10 cellular contexts compared by ENCODE assay signal in the genomic region with DNA sequence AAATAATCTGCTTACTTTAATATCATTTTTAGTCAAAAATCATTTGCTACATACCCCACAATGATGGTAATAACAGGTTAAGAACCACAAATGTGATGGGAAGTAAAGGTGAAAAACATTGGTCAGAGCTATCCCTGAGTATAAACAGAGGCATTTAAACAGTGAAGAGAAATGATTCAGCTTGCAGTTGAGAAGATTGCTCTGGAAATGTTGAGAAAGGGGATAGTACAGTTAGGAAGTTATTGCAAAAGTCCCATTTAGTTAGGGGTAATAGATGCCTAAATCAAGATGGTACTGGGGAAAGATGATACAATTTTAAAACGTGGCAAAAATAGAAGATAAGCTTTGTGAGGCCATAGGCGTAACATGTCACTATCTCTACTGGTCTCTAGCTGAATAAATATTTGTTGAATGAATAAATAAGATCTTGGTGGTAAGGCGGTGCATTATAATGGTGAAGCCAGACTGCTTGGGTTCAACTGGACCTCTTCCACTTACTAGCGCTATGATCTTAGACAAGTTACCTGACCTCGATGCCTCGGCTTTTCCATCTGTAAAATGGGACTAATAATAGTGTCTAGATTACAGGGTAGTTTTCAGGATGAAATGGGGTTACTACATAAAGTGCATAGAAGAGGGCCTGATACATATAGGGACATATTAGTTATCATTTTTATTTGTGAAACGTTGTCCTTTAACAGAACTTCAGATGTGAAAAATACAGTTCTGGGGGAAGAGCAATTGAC. TPM values are rescaled to one million over a fixed set of nuclear protein-coding genes. Genes with fewer than 3 reads are reported as not detected.
DNase-seq lines count a peak whose midpoint lies in the region; ATAC-seq, FAIRE-seq and TF ChIP-seq lines count a peak whose summit lies in the region.
"Had no signal": no experiment of that assay in that cellular context is flagged by ENCODE, and none has a peak within 500 bp of the region (broad histone marks: within the 10 kb centered on the region; RNA-seq: fewer than 3 reads in every experiment).

No MANE protein-coding gene starts in this region.

- TF ChIP-seq POLR2A in vagina (IDR thresholded peaks at IDR 0.05), result no peak
- TF ChIP-seq POLR2A in lower leg skin (IDR thresholded peaks at IDR 0.05), result no peak

- H3K4me1 ChIP-seq in left ventricle myocardium inferior (peaks cover 38% of the 10 kb centered on the region), vagina (peaks cover 37% of the 10 kb centered on the region)
- peaks cover 19 to 24% of the 10 kb centered on the region in 2 donors for H3K4me1 ChIP-seq in naive thymus-derived CD4-positive, alpha-beta T cell (ENCODE audit: control insufficient read depth in 2 of 2, insufficient read depth in 2 of 2, low read length in 2 of 2)

- no peak for DNase-seq in left ventricle myocardium inferior
- DNase-seq in Right ventricle myocardium superior, result no peak
- no peak for DNase-seq in central memory CD8-positive, alpha-beta T cell (ENCODE audit: low spot score in 2 of 2)
- no peak for DNase-seq in naive thymus-derived CD4-positive, alpha-beta T cell
- DNase-seq in vagina (ENCODE audit: extremely low spot score in 2 of 2), result no peak
- DNase-seq in urothelium cell line (ENCODE audit: low spot score), result no peak
- DNase-seq in lower leg skin (ENCODE audit: low spot score in 2 of 2), result no peak
- no peak for DNase-seq in CD1c-positive myeloid dendritic cell (ENCODE audit: extremely low spot score)
- DNase-seq: NCI-H2081; stimulated activated CD4-positive, alpha-beta T cell treated with anti-CD3 and anti-CD28 coated beads, Interleukin-4, amount 100 ng/mL, for 4 hours had no signal

- peaks cover 37% of the 10 kb centered on the region for H3K36me3 Mint-ChIP-seq in central memory CD8-positive, alpha-beta T cell (ENCODE audit: insufficient read depth)
- H3K36me3 Mint-ChIP-seq in naive thymus-derived CD4-positive, alpha-beta T cell, result peaks cover under 1 to 18% (median 9%) of the 10 kb centered on the region in 5 donors

- H3K4me3 Mint-ChIP-seq in central memory CD8-positive, alpha-beta T cell, result peak overlapping the region; percentile 100
- peak overlapping the region in 9 of 10 donors; percentile 8 to 98 (median 89) for H3K4me3 Mint-ChIP-seq in naive thymus-derived CD4-positive, alpha-beta T cell

- no peaks in the 10 kb centered on the region for H3K9me3 Mint-ChIP-seq in central memory CD8-positive, alpha-beta T cell
- H3K9me3 Mint-ChIP-seq in naive thymus-derived CD4-positive, alpha-beta T cell, result peaks cover 0 to 3% (median 0%) of the 10 kb centered on the region in 11 donors

- no peaks in the 10 kb centered on the region for H3K27me3 Mint-ChIP-seq in central memory CD8-positive, alpha-beta T cell
- H3K27me3 Mint-ChIP-seq in naive thymus-derived CD4-positive, alpha-beta T cell, result peaks cover 0 to 2% (median 0%) of the 10 kb centered on the region in 5 donors

- no peak for ATAC-seq in Right ventricle myocardium superior (ENCODE audit: poor library complexity)
- ATAC-seq in central memory CD8-positive, alpha-beta T cell (replicated peaks; ENCODE audit: extremely low read depth, poor library complexity, severe bottlenecking), result no peak
- no peak for ATAC-seq in naive thymus-derived CD4-positive, alpha-beta T cell

- no peak for FAIRE-seq in urothelium cell line (lab: Jason Lieb, UNC)

- CTCF ChIA-PET in naive thymus-derived CD4-positive, alpha-beta T cell (lab: Charles Lee), result interaction anchor here (1.2 kb wide), 1 partner anchor 96 kb away, joined by 3 read pairs; no protein-coding TSS in a partner anchor

- H3K27ac ChIP-seq in left ventricle myocardium inferior (replicated peaks) (peak overlapping the region; percentile 98), vagina (peak overlapping the region; percentile 96)
- H3K27ac ChIP-seq in naive thymus-derived CD4-positive, alpha-beta T cell (ENCODE audit: low read depth, low read length), result no peak overlapping the region

- TF ChIP-seq CTCF in left ventricle myocardium inferior (IDR thresholded peaks at IDR 0.05; ENCODE audit: borderline replicate concordance) (no peak), vagina (IDR thresholded peaks at IDR 0.05) (no peak), lower leg skin (IDR thresholded peaks at IDR 0.05) (no peak)

- peak overlapping the region; percentile 99 for H3K27ac Mint-ChIP-seq in central memory CD8-positive, alpha-beta T cell (ENCODE audit: low read depth)
- H3K27ac Mint-ChIP-seq in naive thymus-derived CD4-positive, alpha-beta T cell, result peak overlapping the region in 8 of 9 donors; percentile 68 to 99 (median 97)

- WGBS in lower leg skin, 2 donors, result 85 to 90% methylated on average over 7 of the region's 7 CpGs

- intact Hi-C loops in left ventricle myocardium inferior (cut with micrococcal nuclease) (loop anchor here (5.0 kb wide), 1 partner anchor 97 kb away; no protein-coding TSS in a partner anchor), Right ventricle myocardium superior (cut with DNase I) (loop anchor here (5.0 kb wide), 1 partner anchor 97 kb away; no protein-coding TSS in a partner anchor), vagina (cut with DNase I) (loop anchor here (5.0 kb wide), 1 partner anchor 53 kb away; a partner anchor contains a TSS), lower leg skin (cut with DNase I; ENCODE audit: low total_unique reads) (loop anchor here (10.0 kb wide), 1 partner anchor 55 kb away; a partner anchor contains a TSS)
- intact Hi-C loops in naive thymus-derived CD4-positive, alpha-beta T cell (cut with micrococcal nuclease), result loop anchor here (2.0 to 10.0 kb wide), 8 partner anchors 235 to 1458 kb away; a partner anchor contains a TSS

- no peaks in the 10 kb centered on the region for H3K27me3 ChIP-seq in left ventricle myocardium inferior (ENCODE audit: low read depth)
- no peaks in the 10 kb centered on the region for H3K27me3 ChIP-seq in naive thymus-derived CD4-positive, alpha-beta T cell (ENCODE audit: control insufficient read depth in 2 of 2, insufficient read depth in 2 of 2, low read length in 2 of 2)
- H3K27me3 ChIP-seq in vagina, result no peaks in the 10 kb centered on the region

- POLR2A ChIA-PET in naive thymus-derived CD4-positive, alpha-beta T cell (lab: Charles Lee), result interaction anchor here (0.6 to 2.7 kb wide), 7 partner anchors 9 to 97 kb away, joined by 3 to 17 read pairs (median 3); a partner anchor contains a TSS

- H3K36me3 ChIP-seq in left ventricle myocardium inferior (peaks cover 15% of the 10 kb centered on the region), vagina (peaks cover 0 to 11% of the 10 kb centered on the region in 2 donors)
- peaks cover 5 to 12% (median 7%) of the 10 kb centered on the region in 3 experiments for H3K36me3 ChIP-seq in naive thymus-derived CD4-positive, alpha-beta T cell (ENCODE audit: control insufficient read depth in 2 of 3, insufficient read depth in 3 of 3, low read length in 3 of 3)

- H3K4me3 ChIP-seq in left ventricle myocardium inferior (no peak overlapping the region), vagina (no peak overlapping the region), lower leg skin (ENCODE audit: low read depth, poor library complexity, severe bottlenecking) (no peak overlapping the region)
- H3K4me3 ChIP-seq in naive thymus-derived CD4-positive, alpha-beta T cell (ENCODE audit: low read length), result no peak overlapping the region

- H3K9me3 ChIP-seq in left ventricle myocardium inferior (replicated peaks) (no peaks in the 10 kb centered on the region), vagina (no peaks in the 10 kb centered on the region)
- no peaks in the 10 kb centered on the region for H3K9me3 ChIP-seq in naive thymus-derived CD4-positive, alpha-beta T cell (ENCODE audit: control insufficient read depth in 2 of 3, low read length in 3 of 3)

- peaks cover 38% of the 10 kb centered on the region for H3K4me1 Mint-ChIP-seq in central memory CD8-positive, alpha-beta T cell
- H3K4me1 Mint-ChIP-seq in naive thymus-derived CD4-positive, alpha-beta T cell, result peaks cover 24 to 40% (median 35%) of the 10 kb centered on the region in 7 donors

RNA-seq across cellular contexts. Expression of a gene that starts 2.0 kb away (rescaled TPM):
- total RNA-seq in left ventricle myocardium inferior (63.2 TPM), Right ventricle myocardium superior (72.2 TPM), vagina (128 TPM), lower leg skin (100 to 1,000 TPM in 3 of 4 donors, 10 to 100 TPM in 1; 57.6 to 156 (median 148) TPM)
- total RNA-seq in naive thymus-derived CD4-positive, alpha-beta T cell, result 100 to 1,000 TPM; 127 to 246 (median 207) TPM
- 100 to 1,000 TPM; 155 to 162 TPM for polyA plus RNA-seq in naive thymus-derived CD4-positive, alpha-beta T cell

RNA-seq across cellular contexts. Expression of a gene that starts 54.8 kb away (rescaled TPM):
- 42.8 TPM for total RNA-seq in left ventricle myocardium inferior
- 44.1 TPM for total RNA-seq in Right ventricle myocardium superior
- total RNA-seq in naive thymus-derived CD4-positive, alpha-beta T cell, result 100 to 1,000 TPM; 134 to 974 (median 502) TPM
- 10 to 100 TPM; 24.8 to 61.6 TPM for polyA plus RNA-seq in naive thymus-derived CD4-positive, alpha-beta T cell
- total RNA-seq in vagina, result 184 TPM
- total RNA-seq in lower leg skin, result 100 to 1,000 TPM in 3 of 4 donors, 10 to 100 TPM in 1; 86.0 to 307 (median 205) TPM
